In genomic region chr2:218043701-218044109, GRCh38 we compare ENCODE assay signal across 22 cellular contexts. TPM values are rescaled to one million over a fixed set of nuclear protein-coding genes. Genes with fewer than 3 reads are reported as not detected.
"Had no signal": no experiment of that assay in that cellular context is flagged by ENCODE, and none has a peak within 500 bp of the region (broad histone marks: within the 10 kb centered on the region; RNA-seq: fewer than 3 reads in every experiment).

No MANE protein-coding gene starts in this region.

- H3K27ac Mint-ChIP-seq: memory B cell; natural killer cell treated with Interleukin-12 subunit alpha and Interleukin-12 subunit beta and Interleukin-15 and Interleukin-18, amount 100 ng/mL, for 72 hours; neural progenitor cell had no signal

- H3K4me3 Mint-ChIP-seq: memory B cell; natural killer cell treated with Interleukin-12 subunit alpha and Interleukin-12 subunit beta and Interleukin-15 and Interleukin-18, amount 100 ng/mL, for 72 hours; neural progenitor cell had no signal

- H3K9me3 Mint-ChIP-seq: natural killer cell treated with Interleukin-12 subunit alpha and Interleukin-12 subunit beta and Interleukin-15 and Interleukin-18, amount 100 ng/mL, for 72 hours had no signal

- ATAC-seq: left lung, lower lobe of right lung had no signal

- H3K4me1 Mint-ChIP-seq: neural progenitor cell had no signal

- DNase-seq: cerebellar nuclear complex; effector CD8-positive, alpha-beta T cell; heart left ventricle; hippocampal formation; kidney glomerular epithelial cell; left lung; lower lobe of right lung; midbrain; occipital lobe; sigmoid colon; stimulated activated CD4-positive, alpha-beta T cell treated with anti-CD3 and anti-CD28 coated beads, Interleukin-2, amount 100 ng/mL, for 24 hours; stimulated activated CD4-positive, alpha-beta T cell treated with anti-CD3 and anti-CD28 coated beads, Interleukin-4, amount 100 ng/mL, for 4 hours; stimulated activated naive CD4-positive, alpha-beta T cell treated with Interleukin-2 at 50 U/mL for 16 hours; trophoblast cell had no signal

- H3K36me3 Mint-ChIP-seq: neural progenitor cell had no signal

RNA-seq across cellular contexts. Expression of gene RUFY4, which starts 25.3 kb away (rescaled TPM):
- total RNA-seq: dermis microvascular lymphatic vessel endothelial cell, fibroblast of lung, frontal cortex, glomerular endothelial cell, lower lobe of right lung, renal cortical epithelial cell had no signal
